29 cellular contexts compared by ENCODE assay signal in genomic region chr12:4330203-4330602, GRCh38. TPM values are rescaled to one million over a fixed set of nuclear protein-coding genes. Genes with fewer than 3 reads are reported as not detected.
DNase-seq lines count a peak whose midpoint lies in the region; ATAC-seq, FAIRE-seq and TF ChIP-seq lines count a peak whose summit lies in the region.
"Had no signal": no experiment of that assay in that cellular context is flagged by ENCODE, and none has a peak within 500 bp of the region (broad histone marks: within the 10 kb centered on the region; RNA-seq: fewer than 3 reads in every experiment).

No MANE protein-coding gene starts in this region.

- H3K4me3 ChIP-seq in RWPE2 (ENCODE audit: severe bottlenecking), result no peak overlapping the region
- H3K4me3 ChIP-seq in colonic mucosa, result no peak overlapping the region
- H3K4me3 ChIP-seq in lower lobe of right lung, result no peak overlapping the region
- H3K4me3 ChIP-seq in small intestine (ENCODE audit: low read depth in 1 of 2, low read length in 2 of 2), result no peak overlapping the region
- H3K4me3 ChIP-seq: A549, GM23338, SJSA1 had no signal

- FAIRE-seq in small intestine (lab: Jason Lieb, UNC), result no peak
- FAIRE-seq: A549, GM12892, GM19239 had no signal

- TF ChIP-seq CTCF in RWPE2 (IDR thresholded peaks at IDR 0.05; ENCODE audit: poor library complexity, severe bottlenecking) (no peak), colonic mucosa (IDR thresholded peaks at IDR 0.05) (no peak), lower lobe of right lung (IDR thresholded peaks at IDR 0.05) (no peak), type B pancreatic cell (conservative IDR thresholded peaks at IDR 0.05) (no peak)

- H3K27me3 ChIP-seq in RWPE2 (ENCODE audit: insufficient read depth, poor library complexity, severe bottlenecking) (no peaks in the 10 kb centered on the region), colonic mucosa (no peaks in the 10 kb centered on the region), lower lobe of right lung (ENCODE audit: low read depth) (no peaks in the 10 kb centered on the region), small intestine (ENCODE audit: control insufficient read depth in 2 of 2, insufficient read depth in 2 of 2, low read length in 2 of 2) (no peaks in the 10 kb centered on the region)
- H3K27me3 ChIP-seq: SJSA1 had no signal

- no peak overlapping the region for H3K4me3 Mint-ChIP-seq in type B pancreatic cell
- no peak overlapping the region for H3K4me3 Mint-ChIP-seq in activated T-helper 2 cell treated with anti-CD3 and anti-CD28 coated beads, Interferon-gamma antibody, Interleukin-2, Interleukin-4, amounts not matched to agents 10 μg/mL and 5 μg/mL and 100 μg/mL, durations not matched to agents 14 hours and 24 hours and 36 hours (ENCODE audit: low read depth)
- H3K4me3 Mint-ChIP-seq: CD8-positive, alpha-beta T cell; GM23338; H9 had no signal

- H3K9ac ChIP-seq in colonic mucosa (ENCODE audit: low read depth in 2 of 2, low read length in 2 of 2), result no peak overlapping the region

- H3K27ac ChIP-seq in RWPE2 (ENCODE audit: poor library complexity, severe bottlenecking) (no peak overlapping the region), colonic mucosa (peak overlapping the region; percentile 30), lower lobe of right lung (no peak overlapping the region), small intestine (ENCODE audit: low read depth in 1 of 2, low read length in 1 of 2) (no peak overlapping the region)
- H3K27ac ChIP-seq: A549, SJSA1 had no signal

- peaks cover 52% of the 10 kb centered on the region for H3K36me3 Mint-ChIP-seq in type B pancreatic cell
- H3K36me3 Mint-ChIP-seq in activated T-helper 2 cell treated with anti-CD3 and anti-CD28 coated beads, Interferon-gamma antibody, Interleukin-2, Interleukin-4, amounts not matched to agents 10 μg/mL and 5 μg/mL and 100 μg/mL, durations not matched to agents 14 hours and 24 hours and 36 hours (ENCODE audit: low read depth), result peaks cover 20% of the 10 kb centered on the region

- 94 to 98% (median 98%) methylated on average over 3 of the region's 3 CpGs for WGBS in small intestine, 3 donors

- H3K27me3 Mint-ChIP-seq in type B pancreatic cell, result no peaks in the 10 kb centered on the region
- no peaks in the 10 kb centered on the region for H3K27me3 Mint-ChIP-seq in activated T-helper 2 cell treated with anti-CD3 and anti-CD28 coated beads, Interferon-gamma antibody, Interleukin-2, Interleukin-4, amounts not matched to agents 10 μg/mL and 5 μg/mL and 100 μg/mL, durations not matched to agents 14 hours and 24 hours and 36 hours (ENCODE audit: low read depth)

- intact Hi-C loops in colonic mucosa (cut with DNase I), result no loop called here
- intact Hi-C loops in lower lobe of right lung (cut with DNase I), result no loop called here
- intact Hi-C loops in activated T-helper 2 cell treated with anti-CD3 and anti-CD28 coated beads, Interferon-gamma antibody, Interleukin-2, Interleukin-4, amounts not matched to agents 10 μg/mL and 5 μg/mL and 100 μg/mL, durations not matched to agents 14 hours and 24 hours and 36 hours (cut with micrococcal nuclease), result no loop called here

- no peak for DNase-seq in RWPE2 (ENCODE audit: low spot score)
- DNase-seq in colonic mucosa, result no peak
- DNase-seq in lower lobe of right lung, result no peak
- no peak for DNase-seq in type B pancreatic cell (ENCODE audit: extremely low spot score, unreplicated experiment)
- DNase-seq in activated T-helper 2 cell treated with anti-CD3 and anti-CD28 coated beads, Interferon-gamma antibody, Interleukin-2, Interleukin-4, amounts not matched to agents 10 μg/mL and 5 μg/mL and 100 μg/mL, durations not matched to agents 14 hours and 24 hours and 36 hours (ENCODE audit: low spot score), result no peak
- no peak for DNase-seq in A172 (ENCODE audit: low spot score)
- no peak for DNase-seq in activated naive CD4-positive, alpha-beta T cell treated with anti-CD3 and anti-CD28 coated beads, Interleukin-2, amount 50 U/mL, for 16 hours
- DNase-seq in small intestine, result no peak
- DNase-seq: C1 segment of cervical spinal cord; Caco-2; CD8-positive, alpha-beta T cell; DMS79; EL; GDM1; H9; KG1; MM.1S; NCI-H1694; NCI-H2029 treated with DMSO at 0.1 percent for 48 hours; NCI-H446 treated with DMSO at 0.1 percent for 48 hours; NK-92 treated with Interleukin-12 subunit alpha and Interleukin-12 subunit beta, amount 100 ng/mL, for 24 hours; PC-3; Right ventricle myocardium superior had no signal

- H3K36me3 ChIP-seq in RWPE2 (ENCODE audit: low read depth) (peaks cover 79% of the 10 kb centered on the region), colonic mucosa (no peaks in the 10 kb centered on the region), lower lobe of right lung (peaks cover 30% of the 10 kb centered on the region), small intestine (ENCODE audit: control insufficient read depth in 2 of 2, insufficient read depth in 2 of 2, low read length in 2 of 2) (peaks cover 3 to 4% of the 10 kb centered on the region in 2 donors)

- H3K9me3 Mint-ChIP-seq in type B pancreatic cell, result no peaks in the 10 kb centered on the region
- H3K9me3 Mint-ChIP-seq in activated T-helper 2 cell treated with anti-CD3 and anti-CD28 coated beads, Interferon-gamma antibody, Interleukin-2, Interleukin-4, amounts not matched to agents 10 μg/mL and 5 μg/mL and 100 μg/mL, durations not matched to agents 14 hours and 24 hours and 36 hours, result no peaks in the 10 kb centered on the region
- H3K9me3 Mint-ChIP-seq: CD8-positive, alpha-beta T cell; H9 had no signal

- peaks cover 9% of the 10 kb centered on the region for H3K4me1 ChIP-seq in RWPE2 (ENCODE audit: insufficient read depth, poor library complexity, severe bottlenecking)
- no peaks in the 10 kb centered on the region for H3K4me1 ChIP-seq in colonic mucosa
- H3K4me1 ChIP-seq in lower lobe of right lung, result no peaks in the 10 kb centered on the region
- no peaks in the 10 kb centered on the region for H3K4me1 ChIP-seq in small intestine (ENCODE audit: control insufficient read depth in 2 of 2, insufficient read depth in 1 of 2, low read depth in 1 of 2, low read length in 1 of 2)
- H3K4me1 ChIP-seq: A549, Caco-2, SJSA1 had no signal

- peak; percentile 40; the same call in 1 of the 3 replicates for ATAC-seq in RWPE2 (ENCODE audit: low read depth)
- peak; percentile 53 to 61 for ATAC-seq in lower lobe of right lung
- ATAC-seq: A549; CD8-positive, alpha-beta T cell; GM23338; PC-3 had no signal

- no peaks in the 10 kb centered on the region for H3K4me1 Mint-ChIP-seq in type B pancreatic cell (ENCODE audit: unreplicated experiment)
- H3K4me1 Mint-ChIP-seq in activated T-helper 2 cell treated with anti-CD3 and anti-CD28 coated beads, Interferon-gamma antibody, Interleukin-2, Interleukin-4, amounts not matched to agents 10 μg/mL and 5 μg/mL and 100 μg/mL, durations not matched to agents 14 hours and 24 hours and 36 hours (ENCODE audit: low read depth), result no peaks in the 10 kb centered on the region
- H3K4me1 Mint-ChIP-seq: GM23338 had no signal

- H3K27ac Mint-ChIP-seq in type B pancreatic cell, result peak overlapping the region; percentile 11
- no peak overlapping the region for H3K27ac Mint-ChIP-seq in activated T-helper 2 cell treated with anti-CD3 and anti-CD28 coated beads, Interferon-gamma antibody, Interleukin-2, Interleukin-4, amounts not matched to agents 10 μg/mL and 5 μg/mL and 100 μg/mL, durations not matched to agents 14 hours and 24 hours and 36 hours
- H3K27ac Mint-ChIP-seq: CD8-positive, alpha-beta T cell; GM23338; H9 had no signal

- H3K9me3 ChIP-seq in RWPE2 (ENCODE audit: severe bottlenecking), result no peaks in the 10 kb centered on the region
- H3K9me3 ChIP-seq in colonic mucosa, result no peaks in the 10 kb centered on the region
- no peaks in the 10 kb centered on the region for H3K9me3 ChIP-seq in lower lobe of right lung
- H3K9me3 ChIP-seq in small intestine (ENCODE audit: control insufficient read depth, low read depth), result no peaks in the 10 kb centered on the region
- H3K9me3 ChIP-seq: A549, Caco-2, SJSA1 had no signal

RNA-seq across cellular contexts. Expression of gene TIGAR, which starts 9.2 kb away (rescaled TPM):
- total RNA-seq in colonic mucosa, result 10 to 100 TPM; 14.1 to 17.7 TPM
- total RNA-seq in lower lobe of right lung, result 18.6 TPM
- total RNA-seq in type B pancreatic cell (ENCODE audit: low replicate concordance), result 17.2 and 51.5 TPM in 2 replicates
- 8.7 and 9.5 TPM in 2 replicates for total RNA-seq in activated T-helper 2 cell treated with anti-CD3 and anti-CD28 coated beads, Interferon-gamma antibody, Interleukin-2, Interleukin-4, amounts not matched to agents 10 μg/mL and 5 μg/mL and 100 μg/mL, durations not matched to agents 14 hours and 24 hours and 36 hours
- total RNA-seq in A172 (2014; rRNA removed; shearing (Covaris generic)), result 8.8 and 8.9 TPM in 2 replicates
- 10 to 100 TPM in 1 of 3 donors, 1 to 10 TPM in 2; 4.7 to 10.1 (median 6.2) TPM for polyA plus RNA-seq in small intestine

RNA-seq across cellular contexts. Expression of gene FGF23, which starts 49.3 kb away (rescaled TPM):
- total RNA-seq in colonic mucosa (not detected), lower lobe of right lung (not detected), type B pancreatic cell (ENCODE audit: low replicate concordance) (0.10 TPM in 1 of 2 replicates, not detected in the other)
- total RNA-seq in activated T-helper 2 cell treated with anti-CD3 and anti-CD28 coated beads, Interferon-gamma antibody, Interleukin-2, Interleukin-4, amounts not matched to agents 10 μg/mL and 5 μg/mL and 100 μg/mL, durations not matched to agents 14 hours and 24 hours and 36 hours, result not detected in 2 replicates
- not detected in 2 replicates for total RNA-seq in A172 (2014; rRNA removed; shearing (Covaris generic))
- under 1 TPM in 1 of 3 donors, not detected in 2; 0.04 TPM for polyA plus RNA-seq in small intestine
- total RNA-seq: Caco-2; CD8-positive, alpha-beta T cell; PC-3; Right ventricle myocardium superior; RPMI7951; SJSA1 had no signal
- polyA plus RNA-seq: A549 had no signal

RNA-seq across cellular contexts. Expression of gene CCND2, which starts 56.6 kb away (rescaled TPM):
- total RNA-seq in colonic mucosa (100 to 1,000 TPM; 180 to 217 TPM), lower lobe of right lung (57.7 TPM), type B pancreatic cell (ENCODE audit: low replicate concordance) (261 and 278 TPM in 2 replicates)
- total RNA-seq in activated T-helper 2 cell treated with anti-CD3 and anti-CD28 coated beads, Interferon-gamma antibody, Interleukin-2, Interleukin-4, amounts not matched to agents 10 μg/mL and 5 μg/mL and 100 μg/mL, durations not matched to agents 14 hours and 24 hours and 36 hours, result 557 and 561 TPM in 2 replicates
- total RNA-seq in A172 (2014; rRNA removed; shearing (Covaris generic)), result not detected in 2 replicates
- polyA plus RNA-seq in small intestine, result 10 to 100 TPM in 1 of 3 donors, 1 to 10 TPM in 2; 5.6 to 38.1 (median 5.9) TPM
- total RNA-seq: PC-3, RPMI7951 had no signal

Comparison
In these comparisons a context has a peak if more than half of its experiments do, and no peak if none do; other contexts are left out.
1. RNA of gene CCND2, which starts 56.6 kb away (total RNA-seq): 557 to 561 TPM in activated T-helper 2 cell treated with anti-CD3 and anti-CD28 coated beads, Interferon-gamma antibody, Interleukin-2, Interleukin-4, amounts not matched to agents 10 μg/mL and 5 μg/mL and 100 μg/mL, durations not matched to agents 14 hours and 24 hours and 36 hours, 261 to 278 TPM in type B pancreatic cell, 180 to 217 TPM in colonic mucosa and 57.7 TPM in lower lobe of right lung (single experiment); not detected in A172; every median in the first group is over 10 times any median in the second.